Comparison of ENCODE assay signal across 15 cellular contexts in genomic region chr12:131795688-131796410, GRCh38. TPM values are rescaled to one million over a fixed set of nuclear protein-coding genes. Genes with fewer than 3 reads are reported as not detected.
DNase-seq lines count a peak whose midpoint lies in the region; ATAC-seq, FAIRE-seq and TF ChIP-seq lines count a peak whose summit lies in the region.
"Had no signal": no experiment of that assay in that cellular context is flagged by ENCODE, and none has a peak within 500 bp of the region (broad histone marks: within the 10 kb centered on the region; RNA-seq: fewer than 3 reads in every experiment).

No MANE protein-coding gene starts in this region.

- H3K27ac ChIP-seq in astrocyte (ENCODE audit: low read depth, low read length) (no peak overlapping the region), colonic mucosa (no peak overlapping the region), sigmoid colon (no peak overlapping the region)

- H3K27me3 ChIP-seq in astrocyte (ENCODE audit: insufficient read depth, low read length): no peaks in the 10 kb centered on the region
- no peaks in the 10 kb centered on the region for H3K27me3 ChIP-seq in BE2C
- no peaks in the 10 kb centered on the region for H3K27me3 ChIP-seq in colonic mucosa
- no peaks in the 10 kb centered on the region for H3K27me3 ChIP-seq in sigmoid colon

- 72 to 77% methylated on average over 13 to 14 of the region's 15 CpGs for WGBS in sigmoid colon, 2 donors

- H3K36me3 ChIP-seq in astrocyte (ENCODE audit: insufficient read depth, low read length): peaks cover 15% of the 10 kb centered on the region
- H3K36me3 ChIP-seq in BE2C: peaks cover 59% of the 10 kb centered on the region
- peaks cover 5% of the 10 kb centered on the region for H3K36me3 ChIP-seq in colonic mucosa
- H3K36me3 ChIP-seq in sigmoid colon: peaks cover 18 to 83% (median 44%) of the 10 kb centered on the region in 4 donors

- no peak for TF ChIP-seq EP300 in sigmoid colon (IDR thresholded peaks at IDR 0.05)

- no peaks in the 10 kb centered on the region for H3K4me1 Mint-ChIP-seq in MCF 10A (ENCODE audit: insufficient read depth, unreplicated experiment)
- H3K4me1 Mint-ChIP-seq in astrocyte (ENCODE audit: low read depth, unreplicated experiment): peaks cover 14% of the 10 kb centered on the region

- intact Hi-C loops in MCF 10A (cut with micrococcal nuclease): no loop called here
- intact Hi-C loops in colonic mucosa (cut with DNase I): no loop called here
- intact Hi-C loops in sigmoid colon (cut with DNase I): no loop called here

- H3K27me3 Mint-ChIP-seq in MCF 10A (ENCODE audit: insufficient read depth, unreplicated experiment) (no peaks in the 10 kb centered on the region), astrocyte (ENCODE audit: low read depth, unreplicated experiment) (no peaks in the 10 kb centered on the region)

- POLR2A ChIA-PET in MCF 10A (lab: Yijun Ruan, JAX): interaction anchor here (1.1 to 1.2 kb wide), 2 partner anchors 12 to 41 kb away, joined by 3 read pairs; no protein-coding TSS in a partner anchor

- no peaks in the 10 kb centered on the region for H3K9me3 ChIP-seq in astrocyte (ENCODE audit: insufficient read depth, low read depth, low read length)
- H3K9me3 ChIP-seq in BE2C: no peaks in the 10 kb centered on the region
- H3K9me3 ChIP-seq in colonic mucosa: no peaks in the 10 kb centered on the region
- no peaks in the 10 kb centered on the region for H3K9me3 ChIP-seq in sigmoid colon

- no peaks in the 10 kb centered on the region for H3K79me2 ChIP-seq in astrocyte (ENCODE audit: insufficient read depth, low read length)

- H3K4me3 ChIP-seq in astrocyte (ENCODE audit: insufficient read depth, low read depth, low read length) (no peak overlapping the region), BE2C (ENCODE audit: low read depth, low read length) (no peak overlapping the region), colonic mucosa (no peak overlapping the region), sigmoid colon (no peak overlapping the region)

- TF ChIP-seq CTCF in MCF 10A (IDR thresholded peaks at IDR 0.05; ENCODE audit: unreplicated experiment) (no peak), astrocyte (IDR thresholded peaks at IDR 0.05; ENCODE audit: insufficient read depth, low read depth, low read length) (no peak), BE2C (IDR thresholded peaks at IDR 0.05; ENCODE audit: low read depth, low read length) (no peak), colonic mucosa (IDR thresholded peaks at IDR 0.05) (no peak), sigmoid colon (IDR thresholded peaks at IDR 0.05) (no peak)

- in situ Hi-C loops in T47D (cut with HindIII; ENCODE audit: low pct_unique_long_range_greater_than_20kb, low sequenced_read_pairs): no loop called here

- ATAC-seq in HG03039 (IDR thresholded peaks at IDR 0.05; ENCODE audit: unreplicated experiment): no peak

- H3K4me3 Mint-ChIP-seq in MCF 10A (ENCODE audit: unreplicated experiment): no peak overlapping the region
- no peak overlapping the region for H3K4me3 Mint-ChIP-seq in astrocyte (ENCODE audit: unreplicated experiment)

- H3K4me1 ChIP-seq in astrocyte (ENCODE audit: insufficient read depth, low read length): peaks cover 13% of the 10 kb centered on the region
- H3K4me1 ChIP-seq in BE2C: no peaks in the 10 kb centered on the region
- no peaks in the 10 kb centered on the region for H3K4me1 ChIP-seq in colonic mucosa
- H3K4me1 ChIP-seq in sigmoid colon: no peaks in the 10 kb centered on the region

- H3K36me3 Mint-ChIP-seq in MCF 10A (ENCODE audit: insufficient read depth, unreplicated experiment): peaks cover 43% of the 10 kb centered on the region
- peaks cover 12% of the 10 kb centered on the region for H3K36me3 Mint-ChIP-seq in astrocyte (ENCODE audit: low read depth, unreplicated experiment)

- H4K20me1 ChIP-seq in astrocyte (ENCODE audit: insufficient read depth, low read length): no peaks in the 10 kb centered on the region

- no peaks in the 10 kb centered on the region for H3K9me3 Mint-ChIP-seq in MCF 10A (ENCODE audit: unreplicated experiment)
- H3K9me3 Mint-ChIP-seq in astrocyte (ENCODE audit: unreplicated experiment): no peaks in the 10 kb centered on the region

- H3K27ac Mint-ChIP-seq in MCF 10A (ENCODE audit: low read depth, unreplicated experiment): no peak overlapping the region
- H3K27ac Mint-ChIP-seq in astrocyte (ENCODE audit: unreplicated experiment): peak overlapping the region; percentile 10

- no peak for FAIRE-seq in astrocyte (lab: Jason Lieb, UNC)

- H3K9ac ChIP-seq in astrocyte (ENCODE audit: low read length) (no peak overlapping the region), colonic mucosa (ENCODE audit: low read depth in 2 of 2, low read length in 2 of 2) (no peak overlapping the region)

- CTCF ChIA-PET in MCF 10A (lab: Yijun Ruan, JAX): no interaction called here

- no peak overlapping the region for H3K4me2 ChIP-seq in astrocyte (ENCODE audit: low read length)

- BruUV-seq in MCF 10A (replicated peaks; lab: Mats Ljungman, UMichigan): no TSS peak

- DNase-seq in T47D (ENCODE audit: low read depth in 1 of 2, low spot score in 1 of 2) (peak; percentile 86 to 96), MCF 10A (ENCODE audit: unreplicated experiment) (no peak), astrocyte (ENCODE audit: low read depth) (no peak), left kidney (ENCODE audit: low read depth, low spot score) (peak; percentile 45), BE2C (no peak), colonic mucosa (no peak), sigmoid colon (no peak)
- DNase-seq: activated CD4-positive, alpha-beta T cell treated with anti-CD3 and anti-CD28 coated beads, Interleukin-2, amount 50 U/mL, for 1 hour; activated gamma-delta T cell treated with Interleukin-2 at 50 U/mL for 16 hours; GOT3; kidney glomerular epithelial cell; NCI-H2029 treated with DMSO at 0.1 percent for 48 hours; OCI-M1; T-helper 2 cell had no signal

- no peak for TF ChIP-seq POLR2A in sigmoid colon (IDR thresholded peaks at IDR 0.05)

- no peak overlapping the region for H2AFZ ChIP-seq in astrocyte (ENCODE audit: low read depth, low read length)

RNA-seq across cellular contexts. Expression of gene MMP17, which starts 32.3 kb away (rescaled TPM):
- total RNA-seq in MCF 10A (2022) (4.3 and 5.4 TPM in 2 replicates), astrocyte (5.6 and 8.4 TPM in 2 replicates), colonic mucosa (1 to 10 TPM; 1.3 to 1.9 TPM), sigmoid colon (1 to 10 TPM; 2.7 to 7.1 (median 4.9) TPM)
- polyA plus RNA-seq in BE2C (2012; ENCODE audit: insufficient read depth, insufficient read length, low read depth): 3.2 TPM
- polyA plus RNA-seq in sigmoid colon: 1 to 10 TPM in 1 of 3 donors, under 1 TPM in 1, not detected in 1; 0.60 to 6.8 TPM

Comparison
In these comparisons a context has a peak if more than half of its experiments do, and no peak if none do; other contexts are left out.
1. DNase-seq: peak in T47D (2 of 2) and left kidney (single experiment); none in MCF 10A (single experiment), astrocyte (single experiment), BE2C (single experiment), colonic mucosa (single experiment) and sigmoid colon (single experiment).